In genomic region chr20:35187584-35188190, GRCh38 we compare ENCODE assay signal across 15 cellular contexts. TPM values are rescaled to one million over a fixed set of nuclear protein-coding genes. Genes with fewer than 3 reads are reported as not detected.
DNase-seq lines count a peak whose midpoint lies in the region; TF ChIP-seq lines count a peak whose summit lies in the region.
"Had no signal": no experiment of that assay in that cellular context is flagged by ENCODE, and none has a peak within 500 bp of the region (broad histone marks: within the 10 kb centered on the region; RNA-seq: fewer than 3 reads in every experiment).

No MANE protein-coding gene starts in this region.

- H3K4me1 ChIP-seq in Caco-2, result peaks cover 49% of the 10 kb centered on the region
- H3K4me1 ChIP-seq: A549; BLaER1 treated with 17β-estradiol and CSF1 and Interleukin-3, amounts not matched to agents 10 nM and 100 nM; HAP-1 had no signal

- CTCF ChIA-PET in Caco-2 (lab: Charles Lee), result interaction anchor here (0.5 to 2.2 kb wide), 5 partner anchors 20 to 156 kb away, joined by 3 to 19 read pairs (median 4); partner anchors contain the start of gene EDEM2
- CTCF ChIA-PET in activated CD4-positive, alpha-beta memory T cell treated with anti-CD3 and anti-CD28 coated beads for 36 hours (lab: Charles Lee), result no interaction called here

- intact Hi-C loops in Caco-2 (cut with micrococcal nuclease; ENCODE audit: unreplicated experiment), result loop anchor here (1.0 kb wide), 3 partner anchors 13 to 40 kb away; partner anchors contain the start of gene EDEM2
- intact Hi-C loops in activated CD4-positive, alpha-beta memory T cell treated with anti-CD3 and anti-CD28 coated beads for 36 hours (cut with micrococcal nuclease), result no loop called here

- no peak for TF ChIP-seq CTCF in Caco-2 (IDR thresholded peaks at IDR 0.05; ENCODE audit: insufficient read depth in 1 of 2, low read depth in 1 of 2, low read length in 1 of 2, severe bottlenecking in 1 of 2, unreplicated experiment in 1 of 2)
- no peak for TF ChIP-seq CTCF in fibroblast of villous mesenchyme (IDR thresholded peaks at IDR 0.05; ENCODE audit: insufficient read depth, low read depth, low read length)

- H3K36me3 ChIP-seq in Caco-2 (ENCODE audit: control insufficient read depth, insufficient read depth, low read length), result no peaks in the 10 kb centered on the region
- H3K36me3 ChIP-seq: HAP-1 had no signal

- peak overlapping the region; percentile 11 for H3K4me3 Mint-ChIP-seq in Caco-2 (ENCODE audit: unreplicated experiment)
- no peak overlapping the region for H3K4me3 Mint-ChIP-seq in activated CD4-positive, alpha-beta memory T cell treated with anti-CD3 and anti-CD28 coated beads for 36 hours
- H3K4me3 Mint-ChIP-seq: CD4-positive, CD25-positive, alpha-beta regulatory T cell had no signal

- H3K4me1 Mint-ChIP-seq in Caco-2 (ENCODE audit: low read depth, unreplicated experiment), result peaks cover 40% of the 10 kb centered on the region
- H3K4me1 Mint-ChIP-seq in activated CD4-positive, alpha-beta memory T cell treated with anti-CD3 and anti-CD28 coated beads for 36 hours (ENCODE audit: low read depth), result no peaks in the 10 kb centered on the region

- POLR2A ChIA-PET in Caco-2 (lab: Charles Lee), result interaction anchor here (0.6 to 1.0 kb wide), 4 partner anchors 13 to 304 kb away, joined by 3 to 7 read pairs (median 4); no protein-coding TSS in a partner anchor
- POLR2A ChIA-PET in activated CD4-positive, alpha-beta memory T cell treated with anti-CD3 and anti-CD28 coated beads for 36 hours (lab: Charles Lee), result no interaction called here

- no peaks in the 10 kb centered on the region for H3K27me3 Mint-ChIP-seq in Caco-2 (ENCODE audit: insufficient read depth, unreplicated experiment)
- no peaks in the 10 kb centered on the region for H3K27me3 Mint-ChIP-seq in activated CD4-positive, alpha-beta memory T cell treated with anti-CD3 and anti-CD28 coated beads for 36 hours
- H3K27me3 Mint-ChIP-seq: CD4-positive, CD25-positive, alpha-beta regulatory T cell had no signal

- H3K27me3 ChIP-seq in Caco-2 (replicated peaks; ENCODE audit: control insufficient read depth, insufficient read depth, low read length), result no peaks in the 10 kb centered on the region
- H3K27me3 ChIP-seq: BLaER1 treated with 17β-estradiol and CSF1 and Interleukin-3, amounts not matched to agents 10 nM and 100 nM had no signal

- BruUV-seq in Caco-2 (replicated peaks; lab: Mats Ljungman, UMichigan), result no TSS peak

- H3K27ac Mint-ChIP-seq in Caco-2 (ENCODE audit: unreplicated experiment), result peak overlapping the region; percentile 43
- H3K27ac Mint-ChIP-seq in activated CD4-positive, alpha-beta memory T cell treated with anti-CD3 and anti-CD28 coated beads for 36 hours, result no peak overlapping the region

- peak in 1 of 2 experiments; percentile 44 for DNase-seq in Caco-2
- DNase-seq in M059J (ENCODE audit: low read depth), result peak; percentile 51
- DNase-seq in fibroblast of villous mesenchyme (ENCODE audit: low read depth), result peak; percentile 69
- DNase-seq in NCI-H446 (lab: John Stamatoyannopoulos, UW), result no peak
- DNase-seq in NCI-H1092 (lab: John Stamatoyannopoulos, UW), result no peak
- no peak for DNase-seq in activated CD4-positive, alpha-beta memory T cell treated with anti-CD3 and anti-CD28 coated beads for 36 hours
- DNase-seq: Calu3; CD4-positive, CD25-positive, alpha-beta regulatory T cell; DMS153; DMS79 treated with DMSO at 0.1 percent for 48 hours; EL; GOT3 had no signal

- H3K9me3 Mint-ChIP-seq in Caco-2 (ENCODE audit: unreplicated experiment), result peaks cover 37% of the 10 kb centered on the region
- H3K9me3 Mint-ChIP-seq in activated CD4-positive, alpha-beta memory T cell treated with anti-CD3 and anti-CD28 coated beads for 36 hours, result no peaks in the 10 kb centered on the region

- peaks cover 5% of the 10 kb centered on the region for H3K36me3 Mint-ChIP-seq in Caco-2 (ENCODE audit: insufficient read depth, unreplicated experiment)
- no peaks in the 10 kb centered on the region for H3K36me3 Mint-ChIP-seq in activated CD4-positive, alpha-beta memory T cell treated with anti-CD3 and anti-CD28 coated beads for 36 hours

- peaks cover 13% of the 10 kb centered on the region; the same call in 1 of the 2 replicates for H3K9me3 ChIP-seq in Caco-2
- H3K9me3 ChIP-seq: BLaER1 treated with 17β-estradiol and CSF1 and Interleukin-3, amounts not matched to agents 10 nM and 100 nM; HAP-1 had no signal

- H3K4me3 ChIP-seq in Caco-2 (ENCODE audit: low read depth, low read length) (no peak overlapping the region), fibroblast of villous mesenchyme (ENCODE audit: low read depth, low read length) (no peak overlapping the region)
- H3K4me3 ChIP-seq: A549; BLaER1 treated with 17β-estradiol and CSF1 and Interleukin-3, amounts not matched to agents 10 nM and 100 nM; HAP-1 had no signal

RNA-seq across cellular contexts. Expression of gene PROCR, which starts 15.8 kb away (rescaled TPM):
- total RNA-seq in Caco-2 (2022), result 4.0 and 4.7 TPM in 2 replicates
- total RNA-seq in M059J (2014; rRNA removed; shearing (Covaris generic)), result 58.9 and 60.0 TPM in 2 replicates
- total RNA-seq in fibroblast of villous mesenchyme, result 22.9 and 30.9 TPM in 2 replicates
- 1 to 10 TPM; 1.0 to 1.1 TPM for total RNA-seq in activated CD4-positive, alpha-beta memory T cell treated with anti-CD3 and anti-CD28 coated beads for 36 hours
- total RNA-seq: CD4-positive, CD25-positive, alpha-beta regulatory T cell had no signal

RNA-seq across cellular contexts. Expression of gene MMP24, which starts 38.8 kb away (rescaled TPM):
- total RNA-seq in Caco-2 (2022), result 13.0 and 15.6 TPM in 2 replicates
- 1.7 and 4.4 TPM in 2 replicates for total RNA-seq in M059J (2014; rRNA removed; shearing (Covaris generic))
- total RNA-seq in fibroblast of villous mesenchyme, result 0.32 and 0.43 TPM in 2 replicates
- total RNA-seq in activated CD4-positive, alpha-beta memory T cell treated with anti-CD3 and anti-CD28 coated beads for 36 hours, result not detected
- total RNA-seq: CD4-positive, CD25-positive, alpha-beta regulatory T cell had no signal

RNA-seq across cellular contexts. Expression of gene EDEM2, which starts 40.6 kb away (rescaled TPM):
- 41.2 and 42.4 TPM in 2 replicates for total RNA-seq in Caco-2 (2022)
- 54.5 and 80.3 TPM in 2 replicates for total RNA-seq in M059J (2014; rRNA removed; shearing (Covaris generic))
- 27.7 and 37.6 TPM in 2 replicates for total RNA-seq in fibroblast of villous mesenchyme
- total RNA-seq in activated CD4-positive, alpha-beta memory T cell treated with anti-CD3 and anti-CD28 coated beads for 36 hours, result 10 to 100 TPM; 17.3 to 19.9 TPM

Comparison
In these comparisons a context has a peak if more than half of its experiments do, and no peak if none do; other contexts are left out.
1. DNase-seq: peak in M059J (single experiment) and fibroblast of villous mesenchyme (single experiment); none in NCI-H446 (0 of 2), NCI-H1092 (single experiment) and activated CD4-positive, alpha-beta memory T cell treated with anti-CD3 and anti-CD28 coated beads for 36 hours (single experiment).